11 cellular contexts compared by ENCODE assay signal in the genomic region with DNA sequence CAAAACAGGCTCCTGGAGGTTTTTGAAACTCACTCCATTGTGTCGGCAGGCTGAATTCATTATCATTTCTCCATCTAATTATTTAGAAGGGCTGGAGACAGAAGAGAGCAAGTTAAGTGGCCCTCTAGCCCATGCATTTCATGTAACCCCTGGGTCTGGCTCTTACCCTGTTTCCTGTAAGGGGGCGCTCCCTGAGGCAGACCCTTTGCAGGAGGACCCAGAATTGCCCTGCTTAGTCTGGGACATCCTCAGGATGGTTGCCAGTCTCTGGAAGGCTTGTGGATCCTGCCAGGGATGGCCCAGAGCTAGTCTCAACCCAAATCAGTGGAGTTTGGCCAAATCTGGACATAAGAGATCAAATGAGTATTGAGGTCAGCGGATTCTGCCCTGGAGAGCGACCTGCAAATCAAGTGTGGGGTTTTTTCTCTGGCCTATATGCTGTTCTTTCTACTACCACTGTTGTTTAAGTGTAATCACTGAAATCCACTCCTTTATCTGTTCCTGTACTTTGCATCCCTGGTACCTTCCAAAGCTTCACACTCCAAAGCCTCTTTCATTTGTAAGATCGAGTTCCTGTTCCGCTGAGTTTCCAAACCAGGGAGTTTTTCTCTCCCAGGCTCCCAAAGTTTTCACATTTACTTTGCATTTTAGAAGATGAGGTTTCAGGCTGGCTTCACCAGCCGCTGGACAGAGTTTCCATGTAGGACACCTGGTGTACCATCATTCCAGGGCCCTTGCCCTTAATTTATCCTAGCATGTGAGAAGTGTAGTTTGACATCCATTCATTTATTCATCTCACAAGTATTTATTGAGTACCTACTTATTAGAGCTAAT. TPM values are rescaled to one million over a fixed set of nuclear protein-coding genes. Genes with fewer than 3 reads are reported as not detected.
A peak's percentile ranks its signal among the peaks of the same experiment; 100 is the strongest.
DNase-seq lines count a peak whose midpoint lies in the region; ATAC-seq and TF ChIP-seq lines count a peak whose summit lies in the region.
"Had no signal": no experiment of that assay in that cellular context is flagged by ENCODE, and none has a peak within 500 bp of the region (broad histone marks: within the 10 kb centered on the region; RNA-seq: fewer than 3 reads in every experiment).

No MANE protein-coding gene starts in this region.

- peaks cover 35% of the 10 kb centered on the region for H3K4me1 ChIP-seq in endocrine pancreas (ENCODE audit: control insufficient read depth, insufficient read depth, low read length)
- peaks cover 89% of the 10 kb centered on the region for H3K4me1 ChIP-seq in neural progenitor cell

- ATAC-seq in stimulated activated naive CD8-positive, alpha-beta T cell treated with anti-CD3 and anti-CD28 coated beads, Interleukin-15, Interleukin-2, amounts not matched to agents 100 U/mL and 50 U/mL, for 24 hours, result no peak

- H3K36me3 ChIP-seq in endocrine pancreas (ENCODE audit: control insufficient read depth, insufficient read depth, low read length), result no peaks in the 10 kb centered on the region
- no peaks in the 10 kb centered on the region for H3K36me3 ChIP-seq in neural progenitor cell

- peak overlapping the region; percentile 67 for H3K4me3 Mint-ChIP-seq in stimulated activated naive CD8-positive, alpha-beta T cell treated with anti-CD3 and anti-CD28 coated beads, Interleukin-15, Interleukin-2, amounts not matched to agents 100 ng/mL and 50 ng/mL, for 24 hours
- H3K4me3 Mint-ChIP-seq in neural progenitor cell, result peak overlapping the region; percentile 34

- H3F3A ChIP-seq in neural progenitor cell (ENCODE audit: low read depth), result peaks cover 67% of the 10 kb centered on the region

- no peaks in the 10 kb centered on the region for H3K9me3 ChIP-seq in endocrine pancreas (ENCODE audit: control insufficient read depth, low read length)
- no peaks in the 10 kb centered on the region for H3K9me3 ChIP-seq in neural progenitor cell (ENCODE audit: low read depth)

- H3K27me3 ChIP-seq in endocrine pancreas (ENCODE audit: control insufficient read depth, insufficient read depth, low read length), result no peaks in the 10 kb centered on the region
- no peaks in the 10 kb centered on the region for H3K27me3 ChIP-seq in neural progenitor cell

- no peaks in the 10 kb centered on the region for H3K36me3 Mint-ChIP-seq in stimulated activated naive CD8-positive, alpha-beta T cell treated with anti-CD3 and anti-CD28 coated beads, Interleukin-15, Interleukin-2, amounts not matched to agents 100 ng/mL and 50 ng/mL, for 24 hours (ENCODE audit: low read depth)
- no peaks in the 10 kb centered on the region for H3K36me3 Mint-ChIP-seq in neural progenitor cell

- peaks cover 100% of the 10 kb centered on the region for H3K79me2 ChIP-seq in neural progenitor cell (ENCODE audit: low read depth)

- H3K27me3 Mint-ChIP-seq in stimulated activated naive CD8-positive, alpha-beta T cell treated with anti-CD3 and anti-CD28 coated beads, Interleukin-15, Interleukin-2, amounts not matched to agents 100 ng/mL and 50 ng/mL, for 24 hours, result no peaks in the 10 kb centered on the region
- H3K27me3 Mint-ChIP-seq in neural progenitor cell (ENCODE audit: insufficient read depth, low read depth), result no peaks in the 10 kb centered on the region

- H3K9ac ChIP-seq in endocrine pancreas (ENCODE audit: control insufficient read depth, insufficient read depth, low read length), result peak overlapping the region; percentile 10
- H3K9ac ChIP-seq in neural progenitor cell, result no peak overlapping the region

- no peak for DNase-seq in stimulated activated naive CD8-positive, alpha-beta T cell treated with anti-CD3 and anti-CD28 coated beads, Interleukin-15, Interleukin-2, amounts not matched to agents 100 U/mL and 50 U/mL, for 24 hours
- peak; percentile 46 for DNase-seq in neural progenitor cell (ENCODE audit: low spot score)
- DNase-seq in hippocampal formation (lab: John Stamatoyannopoulos, UW), result no peak
- DNase-seq in NCI-H1048 (lab: John Stamatoyannopoulos, UW), result no peak
- no peak for DNase-seq in activated effector memory CD4-positive, alpha-beta T cell treated with anti-CD3 and anti-CD28 coated beads, Interleukin-2, amount 50 U/mL, for 16 hours
- no peak for DNase-seq in AML-193 (lab: John Stamatoyannopoulos, UW)
- DNase-seq: activated CD8-positive, alpha-beta memory T cell treated with anti-CD3 and anti-CD28 coated beads for 24 hours; DMS153; NCI-H524 had no signal

- peak overlapping the region; percentile 48 for H3K27ac Mint-ChIP-seq in stimulated activated naive CD8-positive, alpha-beta T cell treated with anti-CD3 and anti-CD28 coated beads, Interleukin-15, Interleukin-2, amounts not matched to agents 100 ng/mL and 50 ng/mL, for 24 hours
- peak overlapping the region; percentile 35 for H3K27ac Mint-ChIP-seq in neural progenitor cell

- TF ChIP-seq CTCF in neural progenitor cell (IDR thresholded peaks at IDR 0.05), result peak; percentile 28

- peaks cover 74% of the 10 kb centered on the region for H4K20me1 ChIP-seq in neural progenitor cell (ENCODE audit: low read depth)

- no peaks in the 10 kb centered on the region for H3K9me3 Mint-ChIP-seq in stimulated activated naive CD8-positive, alpha-beta T cell treated with anti-CD3 and anti-CD28 coated beads, Interleukin-15, Interleukin-2, amounts not matched to agents 100 ng/mL and 50 ng/mL, for 24 hours
- no peaks in the 10 kb centered on the region for H3K9me3 Mint-ChIP-seq in neural progenitor cell

- H3K4me2 ChIP-seq in neural progenitor cell, result peak overlapping the region; percentile 73

- no peak overlapping the region for H2AFZ ChIP-seq in neural progenitor cell (replicated peaks)

- H3K4me1 Mint-ChIP-seq in stimulated activated naive CD8-positive, alpha-beta T cell treated with anti-CD3 and anti-CD28 coated beads, Interleukin-15, Interleukin-2, amounts not matched to agents 100 ng/mL and 50 ng/mL, for 24 hours (ENCODE audit: low read depth), result peaks cover 97% of the 10 kb centered on the region
- peaks cover 92% of the 10 kb centered on the region for H3K4me1 Mint-ChIP-seq in neural progenitor cell

- no peak overlapping the region for H3K27ac ChIP-seq in neural progenitor cell

- H3K4me3 ChIP-seq in endocrine pancreas (ENCODE audit: control insufficient read depth, insufficient read depth, low read length) (peak overlapping the region; percentile 1), neural progenitor cell (no peak overlapping the region)

RNA-seq across cellular contexts. Expression of a gene that starts 6.3 kb away (rescaled TPM):
- 22.8 and 24.8 TPM in 2 replicates for total RNA-seq in neural progenitor cell (ENCODE audit: low replicate concordance)
